ENCODE assay signal across 12 cellular contexts in the genomic region with DNA sequence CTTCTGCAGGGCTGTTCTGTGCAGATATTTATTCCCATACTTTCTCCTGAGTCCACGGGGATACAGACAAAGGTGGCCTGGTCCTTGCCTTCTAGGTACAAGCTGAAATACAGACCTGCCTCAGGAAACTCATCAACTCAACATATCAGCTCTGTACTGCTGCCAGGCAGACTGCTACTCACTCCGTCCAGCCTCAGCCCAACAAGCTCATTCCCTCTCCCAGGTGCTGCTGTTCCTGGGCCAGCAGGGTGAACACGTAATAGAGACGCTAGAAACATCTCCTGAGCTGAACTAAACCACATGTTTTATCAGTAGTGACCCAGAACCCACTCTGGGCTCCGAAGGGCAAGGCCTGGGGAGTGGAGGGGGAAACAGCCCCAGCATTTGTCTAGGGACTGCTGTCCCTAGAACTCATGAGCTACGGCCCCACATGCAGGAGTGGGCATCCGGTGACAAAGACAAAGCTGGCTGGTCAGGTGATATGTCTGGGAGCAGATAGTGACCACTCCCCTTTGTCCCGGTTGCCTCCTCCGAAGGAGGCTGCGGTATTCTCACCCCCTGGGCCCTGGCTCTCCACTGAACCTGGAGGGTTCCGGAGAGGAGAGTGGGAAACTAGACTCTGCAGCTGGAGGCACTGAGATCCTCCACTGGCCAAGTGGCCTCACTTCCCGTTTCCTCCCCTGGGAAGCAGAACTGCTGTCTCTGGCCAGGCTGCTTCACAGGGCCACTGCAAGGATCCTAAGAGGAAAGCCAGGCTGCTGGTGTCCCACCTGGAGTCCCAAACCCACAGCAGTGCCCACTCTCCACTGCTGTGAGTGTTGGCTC.
A peak's percentile ranks its signal among the peaks of the same experiment; 100 is the strongest.
DNase-seq lines count a peak whose midpoint lies in the region; ATAC-seq and TF ChIP-seq lines count a peak whose summit lies in the region.
"Had no signal": no experiment of that assay in that cellular context is flagged by ENCODE, and none has a peak within 500 bp of the region (broad histone marks: within the 10 kb centered on the region; RNA-seq: fewer than 3 reads in every experiment).

No MANE protein-coding gene starts in this region.

- H3K27ac Mint-ChIP-seq in activated T-helper 17 cell treated with anti-CD3 and anti-CD28 coated beads, Interleukin-2, amount 50 U/mL, for 72 hours: no peak overlapping the region
- H3K27ac Mint-ChIP-seq: HFFc6 had no signal

- TF ChIP-seq POLR2A in suprapubic skin (IDR thresholded peaks at IDR 0.05): no peak

- H3K4me1 ChIP-seq in OCI-LY1 (ENCODE audit: insufficient read depth, low read length, severe bottlenecking) (peaks cover 91% of the 10 kb centered on the region), suprapubic skin (peaks cover 86% of the 10 kb centered on the region)

- no peak overlapping the region for H3K9ac ChIP-seq in OCI-LY1 (ENCODE audit: low read length)

- no peak overlapping the region for H3K4me3 ChIP-seq in OCI-LY1 (ENCODE audit: low read depth, low read length, poor library complexity, severe bottlenecking)
- no peak overlapping the region for H3K4me3 ChIP-seq in suprapubic skin

- H4K20me1 ChIP-seq in OCI-LY1 (ENCODE audit: insufficient read depth, low read length): no peaks in the 10 kb centered on the region

- peaks cover 26% of the 10 kb centered on the region for H3K4me1 Mint-ChIP-seq in activated T-helper 17 cell treated with anti-CD3 and anti-CD28 coated beads, Interleukin-2, amount 50 U/mL, for 72 hours

- H3F3A ChIP-seq in OCI-LY1 (ENCODE audit: insufficient read depth, low read length): no peaks in the 10 kb centered on the region

- H3K9me3 ChIP-seq in OCI-LY1 (ENCODE audit: low read length) (no peaks in the 10 kb centered on the region), suprapubic skin (no peaks in the 10 kb centered on the region)

- peak overlapping the region; percentile 63 for H3K4me3 Mint-ChIP-seq in activated T-helper 17 cell treated with anti-CD3 and anti-CD28 coated beads, Interleukin-2, amount 50 U/mL, for 72 hours
- H3K4me3 Mint-ChIP-seq: HFFc6 had no signal

- H3K9me2 ChIP-seq in OCI-LY1 (ENCODE audit: low read depth, low read length): no peaks in the 10 kb centered on the region

- H3K9me3 Mint-ChIP-seq in activated T-helper 17 cell treated with anti-CD3 and anti-CD28 coated beads, Interleukin-2, amount 50 U/mL, for 72 hours: no peaks in the 10 kb centered on the region
- H3K9me3 Mint-ChIP-seq: HFFc6 had no signal

- TF ChIP-seq CTCF in OCI-LY1 (IDR thresholded peaks at IDR 0.05; ENCODE audit: low read length) (no peak), suprapubic skin (IDR thresholded peaks at IDR 0.05) (no peak)

- no peaks in the 10 kb centered on the region for H3K27me3 Mint-ChIP-seq in activated T-helper 17 cell treated with anti-CD3 and anti-CD28 coated beads, Interleukin-2, amount 50 U/mL, for 72 hours

- H3K36me3 ChIP-seq in OCI-LY1 (ENCODE audit: insufficient read depth, low read length): peaks cover 2% of the 10 kb centered on the region; the same call in 1 of the 2 replicates
- peaks cover 10% of the 10 kb centered on the region for H3K36me3 ChIP-seq in suprapubic skin

- no peak overlapping the region for H2AFZ ChIP-seq in OCI-LY1 (ENCODE audit: low read length)

- no peak for DNase-seq in suprapubic skin (ENCODE audit: low spot score in 2 of 2)
- no peak for DNase-seq in RPMI8226
- DNase-seq in dedifferentiated amniotic fluid mesenchymal stem cell (ENCODE audit: extremely low spot score): no peak
- DNase-seq: HFFc6; NCI-H187; SIG-M5; stimulated activated CD4-positive, alpha-beta T cell treated with anti-CD3 and anti-CD28 coated beads, Interleukin-15, amount 100 ng/mL, for 24 hours; stimulated activated naive CD4-positive, alpha-beta T cell treated with Interleukin-2 at 50 U/mL for 16 hours had no signal

- no peak overlapping the region; the same call in 1 of the 2 replicates for H3K4me2 ChIP-seq in OCI-LY1 (ENCODE audit: low read length)

- peaks cover 10% of the 10 kb centered on the region for H3K36me3 Mint-ChIP-seq in activated T-helper 17 cell treated with anti-CD3 and anti-CD28 coated beads, Interleukin-2, amount 50 U/mL, for 72 hours (ENCODE audit: low read depth)

- H3K79me2 ChIP-seq in OCI-LY1 (ENCODE audit: insufficient read depth, low read length): peaks cover 2% of the 10 kb centered on the region; the same call in 1 of the 2 replicates

- H3K27me3 ChIP-seq in OCI-LY1 (ENCODE audit: insufficient read depth, low read length) (no peaks in the 10 kb centered on the region), layer of hippocampus (ENCODE audit: control insufficient read depth, insufficient read depth, low read length) (no peaks in the 10 kb centered on the region), suprapubic skin (no peaks in the 10 kb centered on the region)

- no peak for TF ChIP-seq EP300 in suprapubic skin (IDR thresholded peaks at IDR 0.05)

- H3K27ac ChIP-seq in OCI-LY1 (ENCODE audit: low read depth, low read length, poor library complexity, severe bottlenecking) (peak overlapping the region; percentile 93), layer of hippocampus (ENCODE audit: low read depth, low read length) (peak overlapping the region; percentile 88), suprapubic skin (peak overlapping the region; percentile 35)

- ATAC-seq in activated T-helper 17 cell treated with anti-CD3 and anti-CD28 coated beads, Interleukin-2, amount 50 U/mL, for 72 hours (replicated peaks): no peak
- ATAC-seq in GM18870 (IDR thresholded peaks at IDR 0.05; ENCODE audit: unreplicated experiment): no peak

- WGBS in suprapubic skin: 60% methylated on average over 7 of the region's 12 CpGs

Comparison
In these comparisons a context has a peak if more than half of its experiments do, and no peak if none do; other contexts are left out.
1. H3K27ac ChIP-seq: peak in every context shown above with its lines; median percentile 93 in OCI-LY1; 88 in layer of hippocampus; 35 in suprapubic skin.